1 cellular context compared by ENCODE assay signal in genomic region chr3:120742198-120743080, GRCh38.
TF ChIP-seq lines count a peak whose summit lies in the region.

Gene GTF2E1 (plus strand): TSS chr3:120742744. CDS start chr3:120750553, 7,809 bp downstream.
Gene RABL3 (minus strand): TSS chr3:120742516. CDS start chr3:120742507, 9 bp downstream.

TF ChIP-seq in GM12878, 131 proteins besides CTCF, POLR2A, EP300 and RAD21 (continued from another document):
- TF ChIP-seq, protein P1, sequence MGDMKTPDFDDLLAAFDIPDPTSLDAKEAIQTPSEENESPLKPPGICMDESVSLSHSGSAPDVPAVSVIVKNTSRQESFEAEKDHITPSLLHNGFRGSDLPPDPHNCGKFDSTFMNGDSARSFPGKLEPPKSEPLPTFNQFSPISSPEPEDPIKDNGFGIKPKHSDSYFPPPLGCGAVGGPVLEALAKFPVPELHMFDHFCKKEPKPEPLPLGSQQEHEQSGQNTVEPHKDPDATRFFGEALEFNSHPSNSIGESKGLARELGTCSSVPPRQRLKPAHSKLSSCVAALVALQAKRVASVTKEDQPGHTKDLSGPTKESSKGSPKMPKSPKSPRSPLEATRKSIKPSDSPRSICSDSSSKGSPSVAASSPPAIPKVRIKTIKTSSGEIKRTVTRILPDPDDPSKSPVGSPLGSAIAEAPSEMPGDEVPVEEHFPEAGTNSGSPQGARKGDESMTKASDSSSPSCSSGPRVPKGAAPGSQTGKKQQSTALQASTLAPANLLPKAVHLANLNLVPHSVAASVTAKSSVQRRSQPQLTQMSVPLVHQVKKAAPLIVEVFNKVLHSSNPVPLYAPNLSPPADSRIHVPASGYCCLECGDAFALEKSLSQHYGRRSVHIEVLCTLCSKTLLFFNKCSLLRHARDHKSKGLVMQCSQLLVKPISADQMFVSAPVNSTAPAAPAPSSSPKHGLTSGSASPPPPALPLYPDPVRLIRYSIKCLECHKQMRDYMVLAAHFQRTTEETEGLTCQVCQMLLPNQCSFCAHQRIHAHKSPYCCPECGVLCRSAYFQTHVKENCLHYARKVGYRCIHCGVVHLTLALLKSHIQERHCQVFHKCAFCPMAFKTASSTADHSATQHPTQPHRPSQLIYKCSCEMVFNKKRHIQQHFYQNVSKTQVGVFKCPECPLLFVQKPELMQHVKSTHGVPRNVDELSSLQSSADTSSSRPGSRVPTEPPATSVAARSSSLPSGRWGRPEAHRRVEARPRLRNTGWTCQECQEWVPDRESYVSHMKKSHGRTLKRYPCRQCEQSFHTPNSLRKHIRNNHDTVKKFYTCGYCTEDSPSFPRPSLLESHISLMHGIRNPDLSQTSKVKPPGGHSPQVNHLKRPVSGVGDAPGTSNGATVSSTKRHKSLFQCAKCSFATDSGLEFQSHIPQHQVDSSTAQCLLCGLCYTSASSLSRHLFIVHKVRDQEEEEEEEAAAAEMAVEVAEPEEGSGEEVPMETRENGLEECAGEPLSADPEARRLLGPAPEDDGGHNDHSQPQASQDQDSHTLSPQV (IDR thresholded peaks at IDR 0.05), result no peak
- TF ChIP-seq SMAD5 (IDR thresholded peaks at IDR 0.05; ENCODE audit: low read depth) (peak; percentile 83), ZNF207 (IDR thresholded peaks at IDR 0.05; ENCODE audit: borderline replicate concordance) (no peak; the same call in 1 of the 2 replicates), BRCA1 (IDR thresholded peaks at IDR 0.05; ENCODE audit: low read depth, low read length) (no peak), YBX1 (IDR thresholded peaks at IDR 0.05) (no peak), RAD51 (IDR thresholded peaks at IDR 0.05) (no peak), BCL11A (IDR thresholded peaks at IDR 0.05; ENCODE audit: low read depth, low read length) (no peak), PAX5 (IDR thresholded peaks at IDR 0.05; ENCODE audit: borderline replicate concordance, low read depth, low read length) (peak; percentile 51; the same call in 1 of the 2 replicates), KDM1A (IDR thresholded peaks at IDR 0.05; ENCODE audit: borderline replicate concordance) (no peak), NBN (IDR thresholded peaks at IDR 0.05) (peak; percentile 74), SUZ12 (IDR thresholded peaks at IDR 0.05; ENCODE audit: unreplicated experiment) (no peak), WRNIP1 (IDR thresholded peaks at IDR 0.05; ENCODE audit: borderline replicate concordance, low read depth, low read length) (no peak), HDAC6 (IDR thresholded peaks at IDR 0.05; ENCODE audit: unreplicated experiment) (no peak), POLR2AphosphoS2 (IDR thresholded peaks at IDR 0.05; ENCODE audit: low read depth, low read length) (peak; percentile 78; the same call in 1 of the 2 replicates), MEF2A (IDR thresholded peaks at IDR 0.05; ENCODE audit: insufficient read depth, low read depth, low read length) (no peak), POU2F2 (IDR thresholded peaks at IDR 0.05; ENCODE audit: borderline replicate concordance, low read depth, low read length) (no peak)
- TF ChIP-seq, protein P2, sequence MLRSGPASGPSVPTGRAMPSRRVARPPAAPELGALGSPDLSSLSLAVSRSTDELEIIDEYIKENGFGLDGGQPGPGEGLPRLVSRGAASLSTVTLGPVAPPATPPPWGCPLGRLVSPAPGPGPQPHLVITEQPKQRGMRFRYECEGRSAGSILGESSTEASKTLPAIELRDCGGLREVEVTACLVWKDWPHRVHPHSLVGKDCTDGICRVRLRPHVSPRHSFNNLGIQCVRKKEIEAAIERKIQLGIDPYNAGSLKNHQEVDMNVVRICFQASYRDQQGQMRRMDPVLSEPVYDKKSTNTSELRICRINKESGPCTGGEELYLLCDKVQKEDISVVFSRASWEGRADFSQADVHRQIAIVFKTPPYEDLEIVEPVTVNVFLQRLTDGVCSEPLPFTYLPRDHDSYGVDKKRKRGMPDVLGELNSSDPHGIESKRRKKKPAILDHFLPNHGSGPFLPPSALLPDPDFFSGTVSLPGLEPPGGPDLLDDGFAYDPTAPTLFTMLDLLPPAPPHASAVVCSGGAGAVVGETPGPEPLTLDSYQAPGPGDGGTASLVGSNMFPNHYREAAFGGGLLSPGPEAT (IDR thresholded peaks at IDR 0.05; ENCODE audit: low read depth), result peak; percentile 94
- TF ChIP-seq, protein P3, sequence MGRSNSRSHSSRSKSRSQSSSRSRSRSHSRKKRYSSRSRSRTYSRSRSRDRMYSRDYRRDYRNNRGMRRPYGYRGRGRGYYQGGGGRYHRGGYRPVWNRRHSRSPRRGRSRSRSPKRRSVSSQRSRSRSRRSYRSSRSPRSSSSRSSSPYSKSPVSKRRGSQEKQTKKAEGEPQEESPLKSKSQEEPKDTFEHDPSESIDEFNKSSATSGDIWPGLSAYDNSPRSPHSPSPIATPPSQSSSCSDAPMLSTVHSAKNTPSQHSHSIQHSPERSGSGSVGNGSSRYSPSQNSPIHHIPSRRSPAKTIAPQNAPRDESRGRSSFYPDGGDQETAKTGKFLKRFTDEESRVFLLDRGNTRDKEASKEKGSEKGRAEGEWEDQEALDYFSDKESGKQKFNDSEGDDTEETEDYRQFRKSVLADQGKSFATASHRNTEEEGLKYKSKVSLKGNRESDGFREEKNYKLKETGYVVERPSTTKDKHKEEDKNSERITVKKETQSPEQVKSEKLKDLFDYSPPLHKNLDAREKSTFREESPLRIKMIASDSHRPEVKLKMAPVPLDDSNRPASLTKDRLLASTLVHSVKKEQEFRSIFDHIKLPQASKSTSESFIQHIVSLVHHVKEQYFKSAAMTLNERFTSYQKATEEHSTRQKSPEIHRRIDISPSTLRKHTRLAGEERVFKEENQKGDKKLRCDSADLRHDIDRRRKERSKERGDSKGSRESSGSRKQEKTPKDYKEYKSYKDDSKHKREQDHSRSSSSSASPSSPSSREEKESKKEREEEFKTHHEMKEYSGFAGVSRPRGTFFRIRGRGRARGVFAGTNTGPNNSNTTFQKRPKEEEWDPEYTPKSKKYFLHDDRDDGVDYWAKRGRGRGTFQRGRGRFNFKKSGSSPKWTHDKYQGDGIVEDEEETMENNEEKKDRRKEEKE (IDR thresholded peaks at IDR 0.05), result no peak
